ENCODE assay signal across 10 cellular contexts in genomic region chr2:160952462-160952861, GRCh38.
DNase-seq lines count a peak whose midpoint lies in the region; ATAC-seq and TF ChIP-seq lines count a peak whose summit lies in the region.
"Had no signal": no experiment of that assay in that cellular context is flagged by ENCODE, and none has a peak within 500 bp of the region (broad histone marks: within the 10 kb centered on the region; RNA-seq: fewer than 3 reads in every experiment).

No MANE protein-coding gene starts in this region.

- TF ChIP-seq CTCF in astrocyte of the cerebellum (IDR thresholded peaks at IDR 0.05; ENCODE audit: low read depth, low read length, missing control alignments) (no peak), right atrium auricular region (IDR thresholded peaks at IDR 0.05) (no peak), psoas muscle (IDR thresholded peaks at IDR 0.05) (no peak), PC-9 (conservative IDR thresholded peaks at IDR 0.05) (no peak)

- no peaks in the 10 kb centered on the region for H3K36me3 ChIP-seq in right atrium auricular region
- no peaks in the 10 kb centered on the region for H3K36me3 ChIP-seq in psoas muscle (ENCODE audit: insufficient read depth in 1 of 2, low read depth in 1 of 2)
- H3K36me3 ChIP-seq in PC-9 (ENCODE audit: low read depth): no peaks in the 10 kb centered on the region

- in situ Hi-C loops in astrocyte of the cerebellum (cut with HindIII; ENCODE audit: low sequenced_read_pairs): no loop called here

- BruUV-seq in PC-9 (replicated peaks; lab: Mats Ljungman, UMichigan): no TSS peak

- H3K27ac ChIP-seq in right atrium auricular region (peak overlapping the region; percentile 7 to 11), psoas muscle (peak overlapping the region; percentile 42), PC-9 (no peak overlapping the region)

- H4K20me1 ChIP-seq in PC-9 (ENCODE audit: insufficient read depth): no peaks in the 10 kb centered on the region

- H3K4me1 ChIP-seq in right atrium auricular region: peaks cover 0 to 31% of the 10 kb centered on the region in 2 donors
- peaks cover 7% of the 10 kb centered on the region for H3K4me1 ChIP-seq in psoas muscle
- no peaks in the 10 kb centered on the region for H3K4me1 ChIP-seq in PC-9 (replicated peaks; ENCODE audit: insufficient read depth)

- peak; percentile 83 to 93 (median 88) for ATAC-seq in psoas muscle

- no peak overlapping the region for H3K4me2 ChIP-seq in PC-9

- DNase-seq in AG08395 (ENCODE audit: low spot score) (peak; percentile 50), astrocyte of the cerebellum (ENCODE audit: low read depth) (peak; percentile 40), right atrium auricular region (ENCODE audit: low spot score) (no peak), psoas muscle (peak; percentile 48 to 70), PC-9 (no peak), NCI-H1105 (lab: John Stamatoyannopoulos, UW) (no peak), DMS153 treated with DMSO at 0.1 percent for 48 hours (lab: John Stamatoyannopoulos, UW; ENCODE audit: unreplicated experiment) (no peak), NCI-H510A treated with DMSO at 0.1 percent for 48 hours (lab: John Stamatoyannopoulos, UW) (no peak)
- DNase-seq: activated CD4-positive, CD25-positive, alpha-beta regulatory T cell treated with anti-CD3 and anti-CD28 coated beads, Interleukin-2, amount 50 U/mL, for 72 hours; NCI-H345 had no signal

- no peaks in the 10 kb centered on the region for H3K27me3 ChIP-seq in right atrium auricular region
- no peaks in the 10 kb centered on the region for H3K27me3 ChIP-seq in psoas muscle (ENCODE audit: insufficient read depth in 3 of 3, low read length in 2 of 3)
- H3K27me3 ChIP-seq in PC-9 (ENCODE audit: insufficient read depth, low read depth): no peaks in the 10 kb centered on the region

- POLR2A ChIA-PET in PC-9 (lab: Charles Lee; ENCODE audit: unreplicated experiment): no interaction called here

- WGBS in psoas muscle, 3 donors: 7 to 9% (median 8%) methylated on average over 6 of the region's 6 CpGs

- H3K9me3 ChIP-seq in right atrium auricular region (no peaks in the 10 kb centered on the region), psoas muscle (no peaks in the 10 kb centered on the region), PC-9 (ENCODE audit: insufficient read depth, low read depth) (no peaks in the 10 kb centered on the region)

- intact Hi-C loops in psoas muscle (cut with DNase I): no loop called here
- intact Hi-C loops in PC-9 (cut with micrococcal nuclease; ENCODE audit: unreplicated experiment): no loop called here

- H3K79me2 ChIP-seq in PC-9 (ENCODE audit: low read depth): no peaks in the 10 kb centered on the region

- no peaks in the 10 kb centered on the region for H3K9me2 ChIP-seq in PC-9 (ENCODE audit: insufficient read depth)

- CTCF ChIA-PET in PC-9 (lab: Charles Lee): no interaction called here

- H3K4me3 ChIP-seq in astrocyte of the cerebellum (ENCODE audit: low read depth, low read length) (no peak overlapping the region), right atrium auricular region (peak overlapping the region in 1 of 2 donors; percentile 32), psoas muscle (peak overlapping the region; percentile 38), PC-9 (no peak overlapping the region)

- no peak overlapping the region for H2AFZ ChIP-seq in PC-9

- no peaks in the 10 kb centered on the region for H3F3A ChIP-seq in PC-9 (ENCODE audit: insufficient read depth, low read depth)

Comparison
In these comparisons a context has a peak if more than half of its experiments do, and no peak if none do; other contexts are left out.
1. DNase-seq: peak in AG08395 (single experiment), astrocyte of the cerebellum (single experiment) and psoas muscle (2 of 2); none in right atrium auricular region (single experiment), PC-9 (0 of 2), NCI-H1105 (single experiment), DMS153 treated with DMSO at 0.1 percent for 48 hours (single experiment) and NCI-H510A treated with DMSO at 0.1 percent for 48 hours (single experiment).